ENCODE assay signal across 16 cellular contexts in genomic region chr1:204870165-204870912, GRCh38. TPM values are rescaled to one million over a fixed set of nuclear protein-coding genes. Genes with fewer than 3 reads are reported as not detected.
DNase-seq lines count a peak whose midpoint lies in the region; ATAC-seq and TF ChIP-seq lines count a peak whose summit lies in the region.
"Had no signal": no experiment of that assay in that cellular context is flagged by ENCODE, and none has a peak within 500 bp of the region (broad histone marks: within the 10 kb centered on the region; RNA-seq: fewer than 3 reads in every experiment).

TSS of gene NFASC (plus strand) at chr1:204870862. CDS start at chr1:204944316, 73,454 bp downstream.

- peaks cover 0 to 19% (median 11%) of the 10 kb centered on the region in 4 donors for H3K4me1 ChIP-seq in transverse colon

- CTCF ChIA-PET in activated CD4-positive, alpha-beta T cell treated with anti-CD3 and anti-CD28 coated beads for 36 hours (lab: Charles Lee) = interaction anchor here (0.7 kb wide), 1 partner anchor 119 kb away, joined by 3 read pairs; no protein-coding TSS in a partner anchor

- peaks cover 27% of the 10 kb centered on the region for H3K4me1 Mint-ChIP-seq in neural crest cell
- no peaks in the 10 kb centered on the region for H3K4me1 Mint-ChIP-seq in activated CD4-positive, alpha-beta T cell treated with anti-CD3 and anti-CD28 coated beads for 36 hours
- H3K4me1 Mint-ChIP-seq: nephron progenitor cell had no signal

- TF ChIP-seq CTCF in neural crest cell (conservative IDR thresholded peaks at IDR 0.05) (no peak), transverse colon (IDR thresholded peaks at IDR 0.05) (no peak)

- POLR2A ChIA-PET in activated CD4-positive, alpha-beta T cell treated with anti-CD3 and anti-CD28 coated beads for 36 hours (lab: Charles Lee) = no interaction called here

- H3K36me3 ChIP-seq in transverse colon = no peaks in the 10 kb centered on the region

- TF ChIP-seq EP300 in transverse colon (IDR thresholded peaks at IDR 0.05; ENCODE audit: low read depth) = no peak

- H3K9me3 ChIP-seq in transverse colon = no peaks in the 10 kb centered on the region

- TF ChIP-seq POLR2A in transverse colon (IDR thresholded peaks at IDR 0.05) = no peak

- DNase-seq in anterior cingulate cortex (lab: John Stamatoyannopoulos, UW) = peak in 48 of 58 donors; percentile 17 to 90 (median 67)
- DNase-seq in Right ventricle myocardium inferior (ENCODE audit: missing footprints) = no peak
- DNase-seq in neural crest cell (ENCODE audit: low read depth, low spot score) = peak; percentile 52
- no peak for DNase-seq in transverse colon
- DNase-seq in activated naive CD4-positive, alpha-beta T cell treated with Interleukin-2 at 50 U/mL for 16 hours = no peak
- no peak for DNase-seq in activated CD4-positive, alpha-beta T cell treated with anti-CD3 and anti-CD28 coated beads for 36 hours
- DNase-seq: activated CD8-positive, alpha-beta memory T cell treated with anti-CD3 and anti-CD28 coated beads for 24 hours; MV-4-11; NCI-H446; nephron progenitor cell; PC-9; stimulated activated CD4-positive, alpha-beta T cell treated with anti-CD3 and anti-CD28 coated beads, Interleukin-2, amount 100 ng/mL, for 24 hours; stimulated activated naive CD4-positive, alpha-beta T cell; T-helper 2 cell had no signal

- H3K27me3 ChIP-seq in transverse colon = no peaks in the 10 kb centered on the region

- peaks cover 56% of the 10 kb centered on the region for H3K27me3 Mint-ChIP-seq in neural crest cell (ENCODE audit: low read depth)
- H3K27me3 Mint-ChIP-seq in activated CD4-positive, alpha-beta T cell treated with anti-CD3 and anti-CD28 coated beads for 36 hours = peaks cover 8% of the 10 kb centered on the region

- H3K9me3 Mint-ChIP-seq in neural crest cell = no peaks in the 10 kb centered on the region
- H3K9me3 Mint-ChIP-seq in activated CD4-positive, alpha-beta T cell treated with anti-CD3 and anti-CD28 coated beads for 36 hours (ENCODE audit: low read depth) = no peaks in the 10 kb centered on the region
- H3K9me3 Mint-ChIP-seq: nephron progenitor cell had no signal

- peak within 1 kb of the TSS in 3 of 4 donors; percentile 3 to 51 (median 44) for H3K27ac ChIP-seq in transverse colon
- H3K27ac ChIP-seq: PC-9 had no signal

- ATAC-seq in Right ventricle myocardium inferior (no peak), GM21737 (IDR thresholded peaks at IDR 0.05; ENCODE audit: unreplicated experiment) (no peak), GM18907 (IDR thresholded peaks at IDR 0.05; ENCODE audit: unreplicated experiment) (no peak)
- ATAC-seq in activated CD4-positive, alpha-beta T cell treated with anti-CD3 and anti-CD28 coated beads for 36 hours = no peak

- in situ Hi-C loops in transverse colon (cut with MboI; ENCODE audit: low pct_ligation_motif_present in 1 of 4, low pct_unique_long_range_greater_than_20kb in 1 of 4, low sequenced_read_pairs in 3 of 4) = no loop called here

- intact Hi-C loops in Right ventricle myocardium inferior (cut with DNase I) = no loop called here
- intact Hi-C loops in transverse colon (cut with DNase I; ENCODE audit: low total_unique reads) = no loop called here
- intact Hi-C loops in activated CD4-positive, alpha-beta T cell treated with anti-CD3 and anti-CD28 coated beads for 36 hours (cut with DNase I, micrococcal nuclease) = no loop called here

- peak within 1 kb of the TSS; percentile 68 for H3K4me3 Mint-ChIP-seq in neural crest cell
- no peak within 1 kb of the TSS for H3K4me3 Mint-ChIP-seq in activated CD4-positive, alpha-beta T cell treated with anti-CD3 and anti-CD28 coated beads for 36 hours
- H3K4me3 Mint-ChIP-seq: nephron progenitor cell had no signal

- WGBS in transverse colon (ENCODE audit: low coverage in 1 of 2), 2 donors = 82 to 87% methylated on average over 4 to 19 of the region's 19 CpGs

- peak within 1 kb of the TSS; percentile 81 for H3K27ac Mint-ChIP-seq in neural crest cell (ENCODE audit: unreplicated experiment)
- H3K27ac Mint-ChIP-seq in activated CD4-positive, alpha-beta T cell treated with anti-CD3 and anti-CD28 coated beads for 36 hours = no peak within 1 kb of the TSS
- H3K27ac Mint-ChIP-seq: nephron progenitor cell had no signal

- H3K36me3 Mint-ChIP-seq in neural crest cell (ENCODE audit: low read depth) = no peaks in the 10 kb centered on the region
- H3K36me3 Mint-ChIP-seq in activated CD4-positive, alpha-beta T cell treated with anti-CD3 and anti-CD28 coated beads for 36 hours (ENCODE audit: low read depth) = no peaks in the 10 kb centered on the region

- no peak within 1 kb of the TSS for H3K4me3 ChIP-seq in transverse colon
- H3K4me3 ChIP-seq: PC-9 had no signal

RNA-seq across cellular contexts. Expression of gene NFASC, which starts in this region (rescaled TPM):
- 10.5 TPM for total RNA-seq in Right ventricle myocardium inferior
- total RNA-seq in neural crest cell = 11.1 and 12.9 TPM in 2 replicates
- total RNA-seq in transverse colon = 10 to 100 TPM; 11.3 to 48.8 (median 13.4) TPM
- total RNA-seq in activated CD4-positive, alpha-beta T cell treated with anti-CD3 and anti-CD28 coated beads for 36 hours = under 1 TPM; 0.33 to 0.48 TPM
- total RNA-seq: PC-9 had no signal

Comparison
In these comparisons a context has a peak if more than half of its experiments do, and no peak if none do; other contexts are left out.
1. DNase-seq: peak in anterior cingulate cortex (48 of 58) and neural crest cell (single experiment); none in Right ventricle myocardium inferior (single experiment), transverse colon (single experiment), activated naive CD4-positive, alpha-beta T cell treated with Interleukin-2 at 50 U/mL for 16 hours (single experiment) and activated CD4-positive, alpha-beta T cell treated with anti-CD3 and anti-CD28 coated beads for 36 hours (single experiment).